In genomic region chr7:106170216-106170615, GRCh38 we compare ENCODE assay signal across 15 cellular contexts.
"Had no signal": no experiment of that assay in that cellular context is flagged by ENCODE, and none has a peak within 500 bp of the region (broad histone marks: within the 10 kb centered on the region; RNA-seq: fewer than 3 reads in every experiment).

No MANE protein-coding gene starts in this region.

- DNase-seq: effector CD4-positive, alpha-beta T cell; heart left ventricle; hippocampal formation; kidney glomerular epithelial cell; mesendoderm; naive thymus-derived CD4-positive, alpha-beta T cell; posterior cingulate gyrus; spleen; stimulated activated CD4-positive, alpha-beta T cell treated with anti-CD3 and anti-CD28 coated beads, Interleukin-15, amount 100 ng/mL, for 24 hours; stimulated activated CD4-positive, alpha-beta T cell treated with anti-CD3 and anti-CD28 coated beads, Interleukin-1b, Interleukin-23, amount 100 ng/mL, for 48 hours; stimulated activated CD4-positive, alpha-beta T cell treated with anti-CD3 and anti-CD28 coated beads, Interleukin-4, amount 100 ng/mL, for 24 hours; testis; upper lobe of right lung had no signal

- ATAC-seq: heart left ventricle; naive thymus-derived CD4-positive, alpha-beta T cell; sciatic nerve; stimulated activated memory B cell treated with anti-CD40 and anti-IgM and Interleukin-4, amounts not matched to agents 10 μg/mL and 1 μg/mL and 100 μg/mL, for 72 hours; upper lobe of right lung had no signal
